1 cellular context compared by ENCODE assay signal in genomic region chr11:66365711-66366619, GRCh38.
A peak's percentile ranks its signal among the peaks of the same experiment; 100 is the strongest.
TF ChIP-seq lines count a peak whose summit lies in the region.

No MANE protein-coding gene starts in this region.

TF ChIP-seq in HepG2, 621 proteins besides CTCF, POLR2A, EP300 and RAD21 (continued from another document and continues in another):
- TF ChIP-seq ZNF543 (CRISPR knock-in tag; IDR thresholded peaks at IDR 0.05) = no peak
- peak; percentile 17; the same call in 1 of the 2 replicates for TF ChIP-seq ZBTB4 (CRISPR knock-in tag; IDR thresholded peaks at IDR 0.05; ENCODE audit: borderline replicate concordance)
- no peak for TF ChIP-seq RFX1 (IDR thresholded peaks at IDR 0.05)
- TF ChIP-seq ZNF33B (CRISPR knock-in tag; IDR thresholded peaks at IDR 0.05) = no peak
- TF ChIP-seq NAIF1 (CRISPR knock-in tag; IDR thresholded peaks at IDR 0.05; ENCODE audit: borderline replicate concordance) = no peak
- TF ChIP-seq NR2F6 (IDR thresholded peaks at IDR 0.05) = peak; percentile 60
- TF ChIP-seq NR2F6 (CRISPR knock-in tag; IDR thresholded peaks at IDR 0.05) = 0 out of 2 replicates have a peak, but pooled peaks have one; percentile 18
- no peak for TF ChIP-seq ZBTB26 (CRISPR knock-in tag; IDR thresholded peaks at IDR 0.05; ENCODE audit: borderline replicate concordance)
- no peak for TF ChIP-seq GZF1 (CRISPR knock-in tag; IDR thresholded peaks at IDR 0.05)
- TF ChIP-seq NCOA5 (CRISPR knock-in tag; IDR thresholded peaks at IDR 0.05) = no peak
- no peak for TF ChIP-seq IKZF4 (CRISPR knock-in tag; IDR thresholded peaks at IDR 0.05; ENCODE audit: borderline replicate concordance, low read depth, not compliant biosample characterization)
- no peak for TF ChIP-seq MLLT10 (CRISPR knock-in tag; IDR thresholded peaks at IDR 0.05)
- no peak for TF ChIP-seq ETS1 (CRISPR knock-in tag; IDR thresholded peaks at IDR 0.05)
- TF ChIP-seq ZNF441 (CRISPR knock-in tag; IDR thresholded peaks at IDR 0.05; ENCODE audit: borderline replicate concordance) = no peak
- TF ChIP-seq ZFX (CRISPR knock-in tag; IDR thresholded peaks at IDR 0.05; ENCODE audit: low read depth) = 0 out of 2 replicates have a peak, but pooled peaks have one; percentile 19
- 0 out of 2 replicates have a peak, but pooled peaks have one; percentile 25 for TF ChIP-seq ZNF296 (CRISPR knock-in tag; conservative IDR thresholded peaks at IDR 0.05)
- TF ChIP-seq ZFP1 (CRISPR knock-in tag; IDR thresholded peaks at IDR 0.05) = no peak
- no peak for TF ChIP-seq NONO (IDR thresholded peaks at IDR 0.05)
- TF ChIP-seq NONO (CRISPR knock-in tag; conservative IDR thresholded peaks at IDR 0.05) = peak; percentile 79
- 0 out of 2 replicates have a peak, but pooled peaks have one; percentile 23 for TF ChIP-seq UBTF (CRISPR knock-in tag; IDR thresholded peaks at IDR 0.05)
- no peak for TF ChIP-seq RARA (CRISPR knock-in tag; IDR thresholded peaks at IDR 0.05)
- no peak for TF ChIP-seq ZNF335 (CRISPR knock-in tag; IDR thresholded peaks at IDR 0.05)
- no peak for TF ChIP-seq ZSCAN5A (CRISPR knock-in tag; IDR thresholded peaks at IDR 0.05; ENCODE audit: borderline replicate concordance)
- TF ChIP-seq ATF4 (CRISPR knock-in tag; IDR thresholded peaks at IDR 0.05) = no peak
- TF ChIP-seq SALL1 (CRISPR knock-in tag; IDR thresholded peaks at IDR 0.05) = peak; percentile 30; the same call in 1 of the 2 replicates
- no peak for TF ChIP-seq ZZZ3 (CRISPR knock-in tag; IDR thresholded peaks at IDR 0.05; ENCODE audit: borderline replicate concordance)
- TF ChIP-seq ZNF768 (CRISPR knock-in tag; IDR thresholded peaks at IDR 0.05) = no peak
- TF ChIP-seq TBX2 (CRISPR knock-in tag; IDR thresholded peaks at IDR 0.05; ENCODE audit: borderline replicate concordance) = 0 out of 2 replicates have a peak, but pooled peaks have one; percentile 19
- TF ChIP-seq SOX6 (IDR thresholded peaks at IDR 0.05) = no peak
- TF ChIP-seq SOX6 (CRISPR knock-in tag; IDR thresholded peaks at IDR 0.05) = no peak
- TF ChIP-seq KMT2B (CRISPR knock-in tag; IDR thresholded peaks at IDR 0.05) = no peak
- TF ChIP-seq ATF1 (CRISPR knock-in tag; IDR thresholded peaks at IDR 0.05) = 0 out of 2 replicates have a peak, but pooled peaks have one; percentile 13
- TF ChIP-seq ZNF564 (CRISPR knock-in tag; IDR thresholded peaks at IDR 0.05) = 0 out of 2 replicates have a peak, but pooled peaks have one; percentile 34
- TF ChIP-seq THAP7 (CRISPR knock-in tag; IDR thresholded peaks at IDR 0.05) = 0 out of 2 replicates have a peak, but pooled peaks have one; percentile 11
- TF ChIP-seq MZF1 (CRISPR knock-in tag; IDR thresholded peaks at IDR 0.05; ENCODE audit: borderline replicate concordance) = no peak
- no peak for TF ChIP-seq ZFP36 (IDR thresholded peaks at IDR 0.05; ENCODE audit: borderline replicate concordance, low read depth, low read length, partially characterized antibody)
- peak; percentile 81 for TF ChIP-seq AGO1 (IDR thresholded peaks at IDR 0.05; ENCODE audit: low read depth, low read length, poor library complexity, severe bottlenecking)
- no peak for TF ChIP-seq ZBTB2 (CRISPR knock-in tag; IDR thresholded peaks at IDR 0.05; ENCODE audit: low read depth)
- TF ChIP-seq ZNF619 (CRISPR knock-in tag; IDR thresholded peaks at IDR 0.05) = no peak
- TF ChIP-seq RORA (CRISPR knock-in tag; IDR thresholded peaks at IDR 0.05) = no peak
- no peak for TF ChIP-seq MLXIP (CRISPR knock-in tag; IDR thresholded peaks at IDR 0.05; ENCODE audit: borderline replicate concordance)
- no peak for TF ChIP-seq ZBTB3 (CRISPR knock-in tag; IDR thresholded peaks at IDR 0.05; ENCODE audit: borderline replicate concordance, low read depth)
- peak; percentile 43; the same call in 1 of the 2 replicates for TF ChIP-seq MTA1 (CRISPR knock-in tag; IDR thresholded peaks at IDR 0.05; ENCODE audit: borderline replicate concordance)
- no peak for TF ChIP-seq ZNF337 (CRISPR knock-in tag; IDR thresholded peaks at IDR 0.05; ENCODE audit: borderline replicate concordance, low read depth)
